ENCODE assay signal across 16 cellular contexts in genomic region chr1:183922197-183922596, GRCh38.
DNase-seq lines count a peak whose midpoint lies in the region; ATAC-seq and TF ChIP-seq lines count a peak whose summit lies in the region.
"Had no signal": no experiment of that assay in that cellular context is flagged by ENCODE, and none has a peak within 500 bp of the region (broad histone marks: within the 10 kb centered on the region; RNA-seq: fewer than 3 reads in every experiment).

No MANE protein-coding gene starts in this region.

- no TSS peak for BruUV-seq in Caco-2 (replicated peaks; lab: Mats Ljungman, UMichigan)

- H3K79me2 ChIP-seq in osteoblast (ENCODE audit: insufficient read depth, low read length) = no peaks in the 10 kb centered on the region

- POLR2A ChIA-PET in Caco-2 (lab: Charles Lee) = no interaction called here

- CTCF ChIA-PET in Caco-2 (lab: Charles Lee) = no interaction called here

- intact Hi-C loops in Caco-2 (cut with micrococcal nuclease; ENCODE audit: unreplicated experiment) = no loop called here

- H3K27ac Mint-ChIP-seq in Caco-2 (ENCODE audit: unreplicated experiment) (peak overlapping the region; percentile 19), HFFc6 (no peak overlapping the region), chondrocyte (ENCODE audit: unreplicated experiment) (no peak overlapping the region)
- H3K27ac Mint-ChIP-seq: activated CD8-positive, alpha-beta T cell treated with anti-CD3 and anti-CD28 coated beads, Interleukin-2, amount 10 ng/mL, durations not matched to agents 7 days and 5 days; stimulated activated naive CD8-positive, alpha-beta T cell treated with anti-CD3 and anti-CD28 coated beads, Interleukin-15, Interleukin-2, amounts not matched to agents 100 ng/mL and 50 ng/mL, for 24 hours had no signal

- H3K27me3 ChIP-seq in Caco-2 (replicated peaks; ENCODE audit: control insufficient read depth, insufficient read depth, low read length) = no peaks in the 10 kb centered on the region
- H3K27me3 ChIP-seq in osteoblast (ENCODE audit: insufficient read depth, low read length) = no peaks in the 10 kb centered on the region
- H3K27me3 ChIP-seq: BLaER1 had no signal

- no peak for TF ChIP-seq CTCF in Caco-2 (IDR thresholded peaks at IDR 0.05; ENCODE audit: insufficient read depth in 1 of 2, low read depth in 1 of 2, low read length in 1 of 2, severe bottlenecking in 1 of 2, unreplicated experiment in 1 of 2)
- TF ChIP-seq CTCF in HFFc6 (IDR thresholded peaks at IDR 0.05) = peak; percentile 58
- peak; percentile 39 for TF ChIP-seq CTCF in chondrocyte (IDR thresholded peaks at IDR 0.05)
- peak; percentile 20 for TF ChIP-seq CTCF in osteoblast (IDR thresholded peaks at IDR 0.05; ENCODE audit: extremely low read depth, low read depth, low read length)

- H3K9me3 ChIP-seq in Caco-2 (no peaks in the 10 kb centered on the region), osteoblast (ENCODE audit: low read depth, low read length) (no peaks in the 10 kb centered on the region)
- H3K9me3 ChIP-seq: BLaER1 had no signal

- H3K27ac ChIP-seq in osteoblast (ENCODE audit: low read depth, low read length) = no peak overlapping the region
- H3K27ac ChIP-seq: BLaER1 had no signal

- H3K4me1 Mint-ChIP-seq in Caco-2 (ENCODE audit: low read depth, unreplicated experiment) (peaks cover 16% of the 10 kb centered on the region), HFFc6 (ENCODE audit: low read depth) (peaks cover 7% of the 10 kb centered on the region), chondrocyte (ENCODE audit: low read depth) (no peaks in the 10 kb centered on the region)

- H3K4me1 ChIP-seq in Caco-2 (peaks cover 21% of the 10 kb centered on the region), osteoblast (ENCODE audit: insufficient read depth, low read length) (peaks cover 6% of the 10 kb centered on the region)
- H3K4me1 ChIP-seq: BLaER1 had no signal

- no peaks in the 10 kb centered on the region for H3K9me3 Mint-ChIP-seq in Caco-2 (ENCODE audit: unreplicated experiment)
- H3K9me3 Mint-ChIP-seq in HFFc6 = no peaks in the 10 kb centered on the region
- H3K9me3 Mint-ChIP-seq in chondrocyte (ENCODE audit: low read depth) = no peaks in the 10 kb centered on the region
- H3K9me3 Mint-ChIP-seq: stimulated activated naive CD8-positive, alpha-beta T cell treated with anti-CD3 and anti-CD28 coated beads, Interleukin-15, Interleukin-2, amounts not matched to agents 100 ng/mL and 50 ng/mL, for 24 hours had no signal

- H3K36me3 Mint-ChIP-seq in Caco-2 (ENCODE audit: insufficient read depth, unreplicated experiment) (peaks cover 74% of the 10 kb centered on the region), HFFc6 (ENCODE audit: low read depth) (peaks cover 38% of the 10 kb centered on the region), chondrocyte (ENCODE audit: low read depth) (peaks cover 38% of the 10 kb centered on the region)

- H3K4me3 ChIP-seq in Caco-2 (ENCODE audit: low read depth, low read length) = no peak overlapping the region
- H3K4me3 ChIP-seq in osteoblast (ENCODE audit: insufficient read depth, low read length) = no peak overlapping the region
- H3K4me3 ChIP-seq: BLaER1 had no signal

- no peaks in the 10 kb centered on the region for H4K20me1 ChIP-seq in osteoblast (ENCODE audit: insufficient read depth, low read length)
- H4K20me1 ChIP-seq: BLaER1 had no signal

- no peak overlapping the region for H2AFZ ChIP-seq in osteoblast (ENCODE audit: low read length)

- H3K27me3 Mint-ChIP-seq in Caco-2 (ENCODE audit: insufficient read depth, unreplicated experiment) = no peaks in the 10 kb centered on the region
- peaks cover 2% of the 10 kb centered on the region for H3K27me3 Mint-ChIP-seq in HFFc6 (ENCODE audit: insufficient read depth)
- H3K27me3 Mint-ChIP-seq in chondrocyte (ENCODE audit: low read depth) = no peaks in the 10 kb centered on the region
- H3K27me3 Mint-ChIP-seq: stimulated activated naive CD8-positive, alpha-beta T cell treated with anti-CD3 and anti-CD28 coated beads, Interleukin-15, Interleukin-2, amounts not matched to agents 100 ng/mL and 50 ng/mL, for 24 hours had no signal

- DNase-seq in Caco-2 (no peak), HFFc6 (no peak), chondrocyte (ENCODE audit: low spot score) (no peak), osteoblast (ENCODE audit: insufficient read length, low spot score, missing footprints) (no peak), HUDEP-2 (lab: John Stamatoyannopoulos, UW; ENCODE audit: unreplicated experiment in 76 of 76) (no peak), mesenteric fat pad (ENCODE audit: low spot score) (no peak), NCI-H2081 (lab: John Stamatoyannopoulos, UW) (no peak)
- DNase-seq: activated CD8-positive, alpha-beta T cell treated with anti-CD3 and anti-CD28 coated beads, Interleukin-2, amount 10 ng/mL, durations not matched to agents 7 days and 5 days; GDM1; H7; mesenchymal stem cell; OCI-M1; small intestine had no signal

- no peak overlapping the region for H3K4me2 ChIP-seq in osteoblast (ENCODE audit: insufficient read depth, low read length)
- H3K4me2 ChIP-seq: BLaER1 had no signal

- ATAC-seq in GM19328 (IDR thresholded peaks at IDR 0.05; ENCODE audit: unreplicated experiment) = no peak
- ATAC-seq: activated CD8-positive, alpha-beta T cell treated with anti-CD3 and anti-CD28 coated beads, Interleukin-2, amount 10 ng/mL, durations not matched to agents 7 days and 5 days had no signal

- no peak overlapping the region for H3K4me3 Mint-ChIP-seq in Caco-2 (ENCODE audit: unreplicated experiment)
- no peak overlapping the region for H3K4me3 Mint-ChIP-seq in HFFc6
- no peak overlapping the region for H3K4me3 Mint-ChIP-seq in chondrocyte (ENCODE audit: unreplicated experiment)
- H3K4me3 Mint-ChIP-seq: activated CD8-positive, alpha-beta T cell treated with anti-CD3 and anti-CD28 coated beads, Interleukin-2, amount 10 ng/mL, durations not matched to agents 7 days and 5 days; stimulated activated naive CD8-positive, alpha-beta T cell treated with anti-CD3 and anti-CD28 coated beads, Interleukin-15, Interleukin-2, amounts not matched to agents 100 ng/mL and 50 ng/mL, for 24 hours had no signal

- H3K36me3 ChIP-seq in Caco-2 (ENCODE audit: control insufficient read depth, insufficient read depth, low read length) (peaks cover 3% of the 10 kb centered on the region; the same call in 1 of the 2 replicates), osteoblast (ENCODE audit: insufficient read depth, low read length) (peaks cover 11% of the 10 kb centered on the region)

Comparison
In these comparisons a context has a peak if more than half of its experiments do, and no peak if none do; other contexts are left out.
1. CTCF ChIP-seq: peak in HFFc6 (single experiment), chondrocyte (single experiment) and osteoblast (single experiment); none in Caco-2 (0 of 2).